In the genomic region with DNA sequence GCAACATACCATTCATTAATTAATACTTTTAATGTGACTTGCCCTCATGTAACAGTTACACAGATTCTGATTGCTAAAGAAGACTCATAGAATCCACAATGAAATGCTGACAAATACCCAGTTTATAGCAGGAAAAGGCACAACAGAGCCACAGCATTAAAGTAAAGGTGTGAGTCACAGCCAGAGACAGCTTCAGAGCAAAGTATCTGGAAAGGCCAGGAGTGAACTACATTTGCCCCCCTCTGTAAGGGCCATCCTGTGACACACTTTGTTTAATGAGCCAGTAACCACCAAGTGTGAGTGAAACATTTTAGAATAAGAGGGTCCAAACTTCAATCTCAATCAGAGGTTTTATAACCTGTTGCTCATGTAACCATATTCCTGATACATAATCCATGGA, we compare ENCODE assay signal across 1 cellular context.
TF ChIP-seq lines count a peak whose summit lies in the region.

No MANE protein-coding gene starts in this region.

TF ChIP-seq in GM23338, 12 proteins besides CTCF, POLR2A, EP300 and RAD21 (continued from another document):
- TF ChIP-seq ZNF462 (CRISPR knock-in tag; IDR thresholded peaks at IDR 0.05) (no peak), POLR2AphosphoS5 (IDR thresholded peaks at IDR 0.05; ENCODE audit: low read depth) (no peak), JUNB (IDR thresholded peaks at IDR 0.05; ENCODE audit: unreplicated experiment) (no peak), NANOG (IDR thresholded peaks at IDR 0.05; ENCODE audit: borderline replicate concordance) (no peak), ZNF114 (CRISPR knock-in tag; IDR thresholded peaks at IDR 0.05) (no peak), CREB1 (CRISPR knock-in tag; IDR thresholded peaks at IDR 0.05; ENCODE audit: low read depth) (no peak), ETS1 (IDR thresholded peaks at IDR 0.05) (no peak)
